ENCODE assay signal across 11 cellular contexts in genomic region chr5:120817044-120817985, GRCh38.
DNase-seq lines count a peak whose midpoint lies in the region; ATAC-seq and TF ChIP-seq lines count a peak whose summit lies in the region.
"Had no signal": no experiment of that assay in that cellular context is flagged by ENCODE, and none has a peak within 500 bp of the region (broad histone marks: within the 10 kb centered on the region; RNA-seq: fewer than 3 reads in every experiment).

No MANE protein-coding gene starts in this region.

- H4K20me1 ChIP-seq in PC-9 (ENCODE audit: insufficient read depth) = no peaks in the 10 kb centered on the region

- no TSS peak for BruUV-seq in PC-9 (replicated peaks; lab: Mats Ljungman, UMichigan)

- POLR2A ChIA-PET in PC-9 (lab: Charles Lee; ENCODE audit: unreplicated experiment) = no interaction called here

- ATAC-seq in HG02870 (IDR thresholded peaks at IDR 0.05; ENCODE audit: unreplicated experiment) (no peak), GM21390 (IDR thresholded peaks at IDR 0.05; ENCODE audit: unreplicated experiment) (no peak)
- ATAC-seq: gastrocnemius medialis had no signal

- no peaks in the 10 kb centered on the region for H3F3A ChIP-seq in PC-9 (ENCODE audit: insufficient read depth, low read depth)

- 84% methylated on average over 10 of the region's 12 CpGs for WGBS in esophagus squamous epithelium, 2 donors

- no peaks in the 10 kb centered on the region for H3K36me3 ChIP-seq in left ventricle myocardium inferior
- no peaks in the 10 kb centered on the region for H3K36me3 ChIP-seq in PC-9 (ENCODE audit: low read depth)
- H3K36me3 ChIP-seq in esophagus squamous epithelium = no peaks in the 10 kb centered on the region
- H3K36me3 ChIP-seq: gastrocnemius medialis, sigmoid colon had no signal

- H3K79me2 ChIP-seq in PC-9 (ENCODE audit: low read depth) = no peaks in the 10 kb centered on the region

- DNase-seq in left ventricle myocardium inferior (no peak), cardiac septum (ENCODE audit: low spot score) (no peak), PC-9 (no peak), fibroblast of peridontal ligament (ENCODE audit: extremely low read depth) (peak; percentile 35), esophagus squamous epithelium (lab: John Stamatoyannopoulos, UW) (no peak)
- no peak for DNase-seq in stimulated activated naive CD4-positive, alpha-beta T cell (lab: John Stamatoyannopoulos, UW)
- DNase-seq: gastrocnemius medialis, NCI-H1436 treated with DMSO at 0.1 percent for 48 hours, sigmoid colon had no signal

- H3K27me3 ChIP-seq in left ventricle myocardium inferior (ENCODE audit: low read depth) = no peaks in the 10 kb centered on the region
- no peaks in the 10 kb centered on the region for H3K27me3 ChIP-seq in PC-9 (ENCODE audit: insufficient read depth, low read depth)
- H3K27me3 ChIP-seq in esophagus squamous epithelium = no peaks in the 10 kb centered on the region
- H3K27me3 ChIP-seq: gastrocnemius medialis, sigmoid colon had no signal

- no peak for TF ChIP-seq POLR2A in esophagus squamous epithelium (IDR thresholded peaks at IDR 0.05)

- H3K4me3 ChIP-seq in left ventricle myocardium inferior (no peak overlapping the region), PC-9 (no peak overlapping the region), esophagus squamous epithelium (no peak overlapping the region)
- H3K4me3 ChIP-seq: gastrocnemius medialis, sigmoid colon had no signal

- no peak overlapping the region for H2AFZ ChIP-seq in PC-9

- no peaks in the 10 kb centered on the region for H3K9me2 ChIP-seq in PC-9 (ENCODE audit: insufficient read depth)

- H3K4me1 ChIP-seq in left ventricle myocardium inferior (no peaks in the 10 kb centered on the region), PC-9 (replicated peaks; ENCODE audit: insufficient read depth) (no peaks in the 10 kb centered on the region), esophagus squamous epithelium (no peaks in the 10 kb centered on the region)
- H3K4me1 ChIP-seq: gastrocnemius medialis, sigmoid colon had no signal

- H3K27ac ChIP-seq in left ventricle myocardium inferior (replicated peaks) = no peak overlapping the region
- no peak overlapping the region for H3K27ac ChIP-seq in PC-9
- H3K27ac ChIP-seq in esophagus squamous epithelium = no peak overlapping the region
- H3K27ac ChIP-seq: gastrocnemius medialis, sigmoid colon had no signal

- peaks cover 9% of the 10 kb centered on the region for H3K9me3 ChIP-seq in left ventricle myocardium inferior (replicated peaks)
- H3K9me3 ChIP-seq in PC-9 (ENCODE audit: insufficient read depth, low read depth) = peaks cover 6% of the 10 kb centered on the region; the same call in 1 of the 2 replicates
- H3K9me3 ChIP-seq in esophagus squamous epithelium = peaks cover 0 to 5% (median 0%) of the 10 kb centered on the region in 3 donors
- H3K9me3 ChIP-seq: gastrocnemius medialis, sigmoid colon had no signal

- peak; percentile 47 for TF ChIP-seq CTCF in left ventricle myocardium inferior (IDR thresholded peaks at IDR 0.05; ENCODE audit: borderline replicate concordance)
- peak; percentile 67 for TF ChIP-seq CTCF in PC-9 (conservative IDR thresholded peaks at IDR 0.05)
- peak in 1 of 6 experiments; percentile 13 for TF ChIP-seq CTCF in esophagus squamous epithelium (IDR thresholded peaks at IDR 0.05)

- CTCF ChIA-PET in PC-9 (lab: Charles Lee) = interaction anchor here (0.6 kb wide), 1 partner anchor 941 kb away, joined by 3 read pairs; no protein-coding TSS in a partner anchor

- intact Hi-C loops in left ventricle myocardium inferior (cut with micrococcal nuclease) (no loop called here), cardiac septum (cut with DNase I) (loop anchor here (10.0 kb wide), 1 partner anchor 1047 kb away; no protein-coding TSS in a partner anchor), PC-9 (cut with micrococcal nuclease; ENCODE audit: unreplicated experiment) (loop anchor here (10.0 kb wide), 1 partner anchor 1287 kb away; no protein-coding TSS in a partner anchor), esophagus squamous epithelium (cut with DNase I) (no loop called here)

- H3K4me2 ChIP-seq in PC-9 = no peak overlapping the region

Comparison
In these comparisons a context has a peak if more than half of its experiments do, and no peak if none do; other contexts are left out.
1. intact Hi-C loops: an anchor here in cardiac septum (10.0 kb wide) and PC-9 (10.0 kb wide); none called in left ventricle myocardium inferior and esophagus squamous epithelium.